In the genomic region with DNA sequence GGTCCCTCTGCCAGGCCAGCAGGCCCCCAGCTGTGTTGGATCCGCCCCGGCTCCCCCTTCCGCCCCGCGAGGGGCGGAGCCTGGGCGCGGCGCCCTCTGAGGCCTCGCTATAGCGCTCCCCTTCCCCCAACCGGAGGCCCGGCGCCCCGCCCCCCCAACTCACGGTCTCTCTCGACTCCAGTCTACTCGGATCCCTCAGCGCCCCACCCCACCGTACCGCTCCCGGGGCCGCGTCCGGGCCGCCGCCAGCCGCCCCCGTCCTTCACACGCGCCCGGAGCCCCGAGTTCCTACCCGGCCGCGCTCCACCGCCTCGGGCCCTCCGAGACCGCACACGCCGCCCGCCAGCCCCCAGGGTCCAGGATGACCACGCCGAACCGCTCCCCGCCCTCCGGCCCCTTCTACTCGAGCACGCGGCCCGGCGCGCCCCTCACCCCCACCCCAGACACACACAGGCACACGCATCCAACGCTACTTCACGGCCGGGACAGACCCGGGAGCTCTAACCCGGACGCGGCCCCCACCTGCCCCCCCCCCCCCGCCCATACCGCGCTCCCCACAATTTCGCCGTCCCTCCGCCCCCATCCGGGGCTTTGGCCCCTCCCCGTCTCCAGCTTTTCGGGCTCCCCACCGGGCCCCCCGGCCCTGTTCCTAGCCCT, we compare ENCODE assay signal across 1 cellular context.
A peak's percentile ranks its signal among the peaks of the same experiment; 100 is the strongest.
TF ChIP-seq lines count a peak whose summit lies in the region.

No MANE protein-coding gene starts in this region.

TF ChIP-seq in HEK293, 187 proteins besides CTCF, POLR2A, EP300 and RAD21 (continued from another document):
- TF ChIP-seq GLI2 (tag by site-specific recombination; IDR thresholded peaks at IDR 0.05; ENCODE audit: borderline replicate concordance, low read depth): no peak
- TF ChIP-seq ZNF843 (tag by site-specific recombination; IDR thresholded peaks at IDR 0.05): no peak
- TF ChIP-seq, protein P1, sequence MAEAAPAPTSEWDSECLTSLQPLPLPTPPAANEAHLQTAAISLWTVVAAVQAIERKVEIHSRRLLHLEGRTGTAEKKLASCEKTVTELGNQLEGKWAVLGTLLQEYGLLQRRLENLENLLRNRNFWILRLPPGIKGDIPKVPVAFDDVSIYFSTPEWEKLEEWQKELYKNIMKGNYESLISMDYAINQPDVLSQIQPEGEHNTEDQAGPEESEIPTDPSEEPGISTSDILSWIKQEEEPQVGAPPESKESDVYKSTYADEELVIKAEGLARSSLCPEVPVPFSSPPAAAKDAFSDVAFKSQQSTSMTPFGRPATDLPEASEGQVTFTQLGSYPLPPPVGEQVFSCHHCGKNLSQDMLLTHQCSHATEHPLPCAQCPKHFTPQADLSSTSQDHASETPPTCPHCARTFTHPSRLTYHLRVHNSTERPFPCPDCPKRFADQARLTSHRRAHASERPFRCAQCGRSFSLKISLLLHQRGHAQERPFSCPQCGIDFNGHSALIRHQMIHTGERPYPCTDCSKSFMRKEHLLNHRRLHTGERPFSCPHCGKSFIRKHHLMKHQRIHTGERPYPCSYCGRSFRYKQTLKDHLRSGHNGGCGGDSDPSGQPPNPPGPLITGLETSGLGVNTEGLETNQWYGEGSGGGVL (tag by site-specific recombination; IDR thresholded peaks at IDR 0.05): peak; percentile 45; the same call in 1 of the 2 replicates
- no peak for TF ChIP-seq ZNF311 (tag by site-specific recombination; IDR thresholded peaks at IDR 0.05; ENCODE audit: borderline replicate concordance)
- TF ChIP-seq KLF16 (tag by site-specific recombination; IDR thresholded peaks at IDR 0.05): peak; percentile 58; the same call in 1 of the 2 replicates
- TF ChIP-seq ZNF707 (tag by site-specific recombination; IDR thresholded peaks at IDR 0.05): no peak
- no peak for TF ChIP-seq ZNF48 (tag by site-specific recombination; IDR thresholded peaks at IDR 0.05)
- 0 out of 2 replicates have a peak, but pooled peaks have one; percentile 41 for TF ChIP-seq ZNF660 (tag by site-specific recombination; IDR thresholded peaks at IDR 0.05)
- TF ChIP-seq SP3 (tag by site-specific recombination; IDR thresholded peaks at IDR 0.05): peak; percentile 81
